In the genomic region with DNA sequence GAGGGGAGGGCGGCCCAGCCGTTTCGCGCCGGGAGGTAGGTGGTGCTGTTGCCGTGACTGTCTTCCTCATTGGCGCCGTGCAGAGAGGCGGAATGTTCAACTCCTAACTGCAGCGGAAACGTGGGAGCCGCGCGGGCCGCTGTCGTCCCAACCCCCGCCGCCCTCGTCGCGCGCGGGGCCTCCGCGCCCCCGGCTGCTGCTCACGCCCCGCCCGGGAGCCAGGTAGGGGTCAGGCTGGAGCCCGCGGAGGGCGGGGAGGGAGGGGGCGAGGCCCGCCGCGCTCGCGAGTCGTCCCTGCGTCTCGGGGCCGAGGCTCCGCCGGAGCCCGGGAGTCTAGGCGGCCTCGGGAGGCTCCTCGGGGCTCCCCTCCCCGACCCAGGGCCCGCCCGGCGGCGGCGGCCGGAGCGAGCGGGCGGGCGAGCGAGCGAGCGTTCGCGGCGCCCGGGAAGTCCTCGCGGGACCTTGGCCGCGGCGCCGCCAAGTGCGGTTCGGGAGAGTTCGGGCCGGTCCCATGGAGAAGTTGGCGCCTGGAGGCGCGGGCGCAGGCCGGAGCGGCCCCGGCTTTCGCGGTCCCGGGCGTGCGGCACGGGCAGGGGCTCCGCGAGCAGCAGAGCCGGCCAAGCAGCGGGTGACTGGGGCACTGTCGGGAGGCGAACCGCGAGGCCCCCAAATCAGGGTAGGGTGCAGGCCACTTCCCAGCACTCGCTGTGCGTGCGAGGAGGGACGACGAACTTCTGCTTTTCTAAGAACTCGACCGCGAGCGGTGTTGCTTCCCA, we compare ENCODE assay signal across 9 cellular contexts. TPM values are rescaled to one million over a fixed set of nuclear protein-coding genes. Genes with fewer than 3 reads are reported as not detected.
A peak's percentile ranks its signal among the peaks of the same experiment; 100 is the strongest.
DNase-seq lines count a peak whose midpoint lies in the region; ATAC-seq, FAIRE-seq and TF ChIP-seq lines count a peak whose summit lies in the region.
"Had no signal": no experiment of that assay in that cellular context is flagged by ENCODE, and none has a peak within 500 bp of the region (broad histone marks: within the 10 kb centered on the region; RNA-seq: fewer than 3 reads in every experiment).

A gene (plus strand): TSS at position 66 of the 776 bp plus-strand sequence. CDS start 15,186 bp downstream, outside the sequence.

- H2AFZ ChIP-seq in H1 (ENCODE audit: low read length): peak within 1 kb of the TSS; percentile 99
- H2AFZ ChIP-seq in mesenchymal stem cell (ENCODE audit: low read depth, low read length): peak within 1 kb of the TSS; percentile 95

- H3K27me3 ChIP-seq in BE2C (no peaks in the 10 kb centered on the region), H1 (replicated peaks in 1 of 4; ENCODE audit: control insufficient read depth in 3 of 4, extremely low read depth in 1 of 4, insufficient read depth in 3 of 4, low read length in 3 of 4) (no peaks in the 10 kb centered on the region), mesenchymal stem cell (ENCODE audit: control insufficient read depth in 1 of 2, insufficient read depth in 1 of 2, low read length in 2 of 2) (no peaks in the 10 kb centered on the region)

- H3K14ac ChIP-seq in H1 (ENCODE audit: insufficient read length) (no peak within 1 kb of the TSS), mesenchymal stem cell (ENCODE audit: low read length in 2 of 2) (peak within 1 kb of the TSS; percentile 41 to 90)

- H3K36me3 ChIP-seq in BE2C (no peaks in the 10 kb centered on the region), H1 (ENCODE audit: control insufficient read depth in 2 of 4, insufficient read depth in 4 of 4, low read length in 3 of 4) (no peaks in the 10 kb centered on the region), mesenchymal stem cell (ENCODE audit: control insufficient read depth in 1 of 2, insufficient read depth in 2 of 2, low read depth in 1 of 2, low read length in 2 of 2) (no peaks in the 10 kb centered on the region)

- H3K4me2 ChIP-seq in H1 (ENCODE audit: insufficient read depth in 1 of 2, low read depth in 2 of 2, low read length in 2 of 2) (peak within 1 kb of the TSS; percentile 59 to 89), mesenchymal stem cell (ENCODE audit: low read length, poor library complexity, severe bottlenecking) (peak within 1 kb of the TSS; percentile 81)

- H3K23me2 ChIP-seq in H1 (ENCODE audit: low read depth, low read length): peaks cover 3% of the 10 kb centered on the region

- peak within 1 kb of the TSS; percentile 49 for H3K18ac ChIP-seq in H1 (ENCODE audit: extremely low read depth, low read length)
- peak within 1 kb of the TSS; percentile 86 to 99 for H3K18ac ChIP-seq in mesenchymal stem cell (ENCODE audit: low read depth in 1 of 2, low read length in 2 of 2)

- no peak within 1 kb of the TSS for H2AK5ac ChIP-seq in H1 (ENCODE audit: low read depth, low read length)
- H2AK5ac ChIP-seq in mesenchymal stem cell (ENCODE audit: low read length, severe bottlenecking): no peak within 1 kb of the TSS

- peak within 1 kb of the TSS; percentile 28 to 88 (median 78) for H3K9ac ChIP-seq in H1 (replicated peaks in 1 of 4; ENCODE audit: extremely low read depth in 1 of 4, low read depth in 3 of 4, low read length in 3 of 4)
- peak within 1 kb of the TSS; percentile 98 for H3K9ac ChIP-seq in mesenchymal stem cell (ENCODE audit: low read length)

- peak within 1 kb of the TSS; percentile 37 for H3K56ac ChIP-seq in H1 (replicated peaks; ENCODE audit: insufficient read length, low read depth, low read length)

- POLR2A ChIA-PET in activated CD8-positive, alpha-beta T cell treated with anti-CD3 and anti-CD28 coated beads for 36 hours (lab: Charles Lee): no interaction called here
- POLR2A ChIA-PET in H1 (lab: Charles Lee; ENCODE audit: partially characterized antibody): no interaction called here

- peak within 1 kb of the TSS; percentile 86; the same call in 1 of the 2 replicates for H4K8ac ChIP-seq in H1 (ENCODE audit: extremely low read depth, insufficient read depth, low read length)
- H4K8ac ChIP-seq in mesenchymal stem cell (ENCODE audit: low read length): peak within 1 kb of the TSS; percentile 90

- H3K4me3 Mint-ChIP-seq in activated CD8-positive, alpha-beta T cell treated with anti-CD3 and anti-CD28 coated beads for 36 hours: peak within 1 kb of the TSS; percentile 77

- H3K23ac ChIP-seq in H1 (ENCODE audit: insufficient read length) (no peak within 1 kb of the TSS), mesenchymal stem cell (ENCODE audit: low read length in 2 of 2) (peak within 1 kb of the TSS; percentile 46 to 97)

- no peak within 1 kb of the TSS for H3K4ac ChIP-seq in H1 (replicated peaks; ENCODE audit: insufficient read length, low read depth, low read length)
- H3K4ac ChIP-seq in mesenchymal stem cell (ENCODE audit: low read depth in 1 of 2, low read length in 2 of 2): peak within 1 kb of the TSS; percentile 73 to 92

- H2BK12ac ChIP-seq in H1 (ENCODE audit: low read depth, low read length) (peak within 1 kb of the TSS; percentile 55; the same call in 1 of the 2 replicates), mesenchymal stem cell (ENCODE audit: low read length in 2 of 2) (peak within 1 kb of the TSS; percentile 72 to 87)

- no peak within 1 kb of the TSS for H4K5ac ChIP-seq in H1 (ENCODE audit: insufficient read length, low read depth, low read length)

- H3K4me3 ChIP-seq in BE2C (ENCODE audit: low read depth, low read length) (peak within 1 kb of the TSS; percentile 76), H1 (ENCODE audit: extremely low read depth in 1 of 4, insufficient read depth in 2 of 4, low read depth in 3 of 4, low read length in 4 of 4) (peak within 1 kb of the TSS; percentile 42 to 85 (median 78)), mesenchymal stem cell (ENCODE audit: insufficient read depth in 1 of 2, low read depth in 1 of 2, low read length in 2 of 2) (peak within 1 kb of the TSS; percentile 84 to 92)

- H2BK5ac ChIP-seq in H1 (ENCODE audit: low read depth, low read length) (no peak within 1 kb of the TSS; the same call in 1 of the 2 replicates), mesenchymal stem cell (ENCODE audit: low read depth, low read length, poor library complexity, severe bottlenecking) (peak within 1 kb of the TSS; percentile 93)

- 0 out of 2 replicates have a peak, but pooled peaks have one; percentile 19 for TF ChIP-seq CTCF in BE2C (IDR thresholded peaks at IDR 0.05; ENCODE audit: low read depth, low read length)
- TF ChIP-seq CTCF in activated CD8-positive, alpha-beta T cell treated with anti-CD3 and anti-CD28 coated beads for 36 hours (IDR thresholded peaks at IDR 0.05): no peak
- TF ChIP-seq CTCF in H1 (IDR thresholded peaks at IDR 0.05; ENCODE audit: control extremely low read depth in 1 of 3, insufficient read depth in 1 of 3, low read depth in 1 of 3, low read length in 3 of 3): peak in 2 of 3 experiments; percentile 14 to 51; a peak in 2 of 4 replicates

- WGBS in H1 (ENCODE audit: extremely low coverage in 1 of 2, insufficient coverage in 1 of 2, insufficient read length in 1 of 2, insufficient replicate concordance in 2 of 2, low coverage in 1 of 2, low lambda C conversion rate in 2 of 2, missing lambda C conversion rate in 1 of 2), 2 experiments: 1% methylated on average over 54 of the region's 106 CpGs; no CpG with 5 or more reads in 1 of the 2 experiments
- 0% methylated on average over 43 of the region's 106 CpGs for WGBS in mesenchymal stem cell

- H4K91ac ChIP-seq in H1 (replicated peaks; ENCODE audit: insufficient read length, low read length) (no peak within 1 kb of the TSS), mesenchymal stem cell (ENCODE audit: low read length) (peak within 1 kb of the TSS; percentile 87)

- H3K79me2 ChIP-seq in H1 (ENCODE audit: control insufficient read depth in 1 of 2, insufficient read depth in 2 of 2, low read length in 2 of 2): peaks cover 0 to 3% of the 10 kb centered on the region in 2 experiments; a peak in 1 of 4 replicates

- H3K4me1 ChIP-seq in BE2C (no peaks in the 10 kb centered on the region), H1 (replicated peaks in 1 of 4; ENCODE audit: control insufficient read depth in 3 of 4, insufficient read depth in 4 of 4, low read length in 3 of 4) (peaks cover 0 to 3% (median 1%) of the 10 kb centered on the region in 4 experiments; a peak in 3 of 7 replicates), mesenchymal stem cell (ENCODE audit: control insufficient read depth, insufficient read depth, low read depth, low read length) (no peaks in the 10 kb centered on the region)

- TF ChIP-seq RAD21 in H1 (IDR thresholded peaks at IDR 0.05 in 1 of 2, conservative IDR thresholded peaks at IDR 0.05 in 1 of 2; ENCODE audit: low read depth in 2 of 2, low read length in 2 of 2): peak in 1 of 2 experiments; percentile 20; a peak in 1 of 4 replicates

- H3K9me3 ChIP-seq in BE2C (no peaks in the 10 kb centered on the region), H1 (ENCODE audit: insufficient read depth in 2 of 2, low read depth in 1 of 2, low read length in 1 of 2) (no peaks in the 10 kb centered on the region), mesenchymal stem cell (ENCODE audit: control insufficient read depth, low read length) (no peaks in the 10 kb centered on the region)

- intact Hi-C loops in activated CD8-positive, alpha-beta T cell treated with anti-CD3 and anti-CD28 coated beads for 36 hours (cut with micrococcal nuclease): no loop called here

- no peak within 1 kb of the TSS for H2BK20ac ChIP-seq in H1 (ENCODE audit: low read length)

- no peak within 1 kb of the TSS for H2BK15ac ChIP-seq in H1 (ENCODE audit: low read length)
- peak within 1 kb of the TSS; percentile 86 for H2BK15ac ChIP-seq in mesenchymal stem cell (ENCODE audit: low read depth, poor library complexity, severe bottlenecking)

- H3K27ac ChIP-seq in H1 (ENCODE audit: low read depth, low read length): no peak within 1 kb of the TSS
- H3K27ac ChIP-seq in mesenchymal stem cell (ENCODE audit: low read length, poor library complexity, severe bottlenecking): peak within 1 kb of the TSS; percentile 91

- no peak for FAIRE-seq in H1 (lab: Jason Lieb, UNC)
- FAIRE-seq: endometrium had no signal

- TF ChIP-seq EP300 in H1 (IDR thresholded peaks at IDR 0.05; ENCODE audit: borderline replicate concordance in 1 of 2, low read depth in 2 of 2, low read length in 2 of 2): no peak

- H3K36me3 Mint-ChIP-seq in activated CD8-positive, alpha-beta T cell treated with anti-CD3 and anti-CD28 coated beads for 36 hours (ENCODE audit: low read depth): no peaks in the 10 kb centered on the region

- peak; percentile 65 for ATAC-seq in GM18909 (IDR thresholded peaks at IDR 0.05; ENCODE audit: poor library complexity, unreplicated experiment)
- ATAC-seq in HG03135 (IDR thresholded peaks at IDR 0.05; ENCODE audit: unreplicated experiment): peak; percentile 66
- ATAC-seq in activated CD8-positive, alpha-beta T cell treated with anti-CD3 and anti-CD28 coated beads for 36 hours: peak; percentile 80

- CTCF ChIA-PET in activated CD8-positive, alpha-beta T cell treated with anti-CD3 and anti-CD28 coated beads for 36 hours (lab: Charles Lee): interaction anchor here (3.1 kb wide), 1 partner anchor 134 kb away, joined by 19 read pairs; no protein-coding TSS in a partner anchor
- CTCF ChIA-PET in H1 (lab: Charles Lee; ENCODE audit: partially characterized antibody): interaction anchor here (1.2 kb wide), 1 partner anchor 49 kb away, joined by 4 read pairs; no protein-coding TSS in a partner anchor

- peak in 1 of 2 experiments; percentile 68; a peak in 2 of 3 replicates for TF ChIP-seq POLR2A in H1 (IDR thresholded peaks at IDR 0.05; ENCODE audit: control extremely low read depth in 1 of 2, low read depth in 2 of 2, low read length in 2 of 2)

- peaks cover 42% of the 10 kb centered on the region for H3K27me3 Mint-ChIP-seq in activated CD8-positive, alpha-beta T cell treated with anti-CD3 and anti-CD28 coated beads for 36 hours

- H3K4me1 Mint-ChIP-seq in activated CD8-positive, alpha-beta T cell treated with anti-CD3 and anti-CD28 coated beads for 36 hours (ENCODE audit: low read depth): peaks cover 14% of the 10 kb centered on the region

- no peaks in the 10 kb centered on the region for H3K79me1 ChIP-seq in H1 (ENCODE audit: low read depth, low read length)
- H3K79me1 ChIP-seq in mesenchymal stem cell (replicated peaks; ENCODE audit: low read length, poor library complexity, severe bottlenecking): peaks cover 2% of the 10 kb centered on the region

- H2BK120ac ChIP-seq in H1 (replicated peaks; ENCODE audit: low read depth, low read length): no peak within 1 kb of the TSS
- H2BK120ac ChIP-seq in mesenchymal stem cell (ENCODE audit: low read depth, low read length): peak within 1 kb of the TSS; percentile 90

- H4K20me1 ChIP-seq in H1 (replicated peaks in 1 of 2; ENCODE audit: control insufficient read depth in 1 of 2, insufficient read depth in 2 of 2, low read length in 2 of 2): peaks cover 0 to 2% of the 10 kb centered on the region in 2 experiments

- peak within 1 kb of the TSS; percentile 72 for H3K27ac Mint-ChIP-seq in activated CD8-positive, alpha-beta T cell treated with anti-CD3 and anti-CD28 coated beads for 36 hours

- peak; percentile 63 for DNase-seq in BE2C
- DNase-seq in NCI-H510A (lab: John Stamatoyannopoulos, UW): peak; percentile 69
- DNase-seq in activated CD8-positive, alpha-beta T cell treated with anti-CD3 and anti-CD28 coated beads for 36 hours: peak; percentile 65
- DNase-seq in H1 (ENCODE audit: low read depth in 1 of 2, low spot score in 2 of 2): peak in 1 of 2 experiments; percentile 77
- DNase-seq in mesenchymal stem cell: peak; percentile 78
- DNase-seq in stimulated activated CD8-positive, alpha-beta memory T cell treated with anti-CD3 and anti-CD28 coated beads, Interleukin-4, amount 100 ng/mL, for 24 hours (ENCODE audit: low read depth): peak; percentile 28

- no peaks in the 10 kb centered on the region for H3K9me3 Mint-ChIP-seq in activated CD8-positive, alpha-beta T cell treated with anti-CD3 and anti-CD28 coated beads for 36 hours

RNA-seq across cellular contexts. Expression of the gene that starts here (rescaled TPM):
- 2.5 TPM for polyA plus RNA-seq in BE2C (2012; ENCODE audit: insufficient read depth, insufficient read length, low read depth)
- 10 to 100 TPM in 1 of 2 experiments, 1 to 10 TPM in 1; 8.0 to 10.2 TPM for total RNA-seq in activated CD8-positive, alpha-beta T cell treated with anti-CD3 and anti-CD28 coated beads for 36 hours
- 8.5 and 11.1 TPM in 2 replicates for total RNA-seq in H1 (2021; fragmentation: NEBNext Ultra II Directional; extraction: Animal tissue kit (Norgen Biotek cat#: 25700))
- polyA plus RNA-seq in H1 (2011; rRNA removed): 2.4 and 3.1 TPM in 2 replicates
- polyA plus RNA-seq in H1 (2011; cell fraction: cytosol; rRNA removed): 3.7 TPM
- 3.2 TPM for polyA plus RNA-seq in H1 (2011; cell fraction: nucleus; rRNA removed)
- 4.6 to 6.9 TPM (median 5.7 TPM) in 4 replicates for polyA plus RNA-seq in H1 (2012, experiment 1 of 2)
- 0.60 TPM for polyA plus RNA-seq in H1 (2012, experiment 2 of 2)
- 11.8 TPM for polyA plus RNA-seq in H1 (2013, experiment 1 of 2)
- 10.6 TPM for polyA plus RNA-seq in H1 (2013, experiment 2 of 2)
- 9.3 and 16.4 TPM in 2 replicates for polyA minus RNA-seq in H1 (2011; rRNA and poly(A)+ RNA removed)
- polyA minus RNA-seq in H1 (2011; cell fraction: cytosol; rRNA and poly(A)+ RNA removed): 7.3 TPM
- polyA minus RNA-seq in H1 (2011; cell fraction: nucleus; rRNA and poly(A)+ RNA removed): 11.6 TPM
- polyA plus RNA-seq in mesenchymal stem cell (2013, experiment 1 of 2): 33.5 TPM
- polyA plus RNA-seq in mesenchymal stem cell (2013, experiment 2 of 2): 34.0 TPM
